Comparison of ENCODE assay signal across 1 cellular context in the genomic region with DNA sequence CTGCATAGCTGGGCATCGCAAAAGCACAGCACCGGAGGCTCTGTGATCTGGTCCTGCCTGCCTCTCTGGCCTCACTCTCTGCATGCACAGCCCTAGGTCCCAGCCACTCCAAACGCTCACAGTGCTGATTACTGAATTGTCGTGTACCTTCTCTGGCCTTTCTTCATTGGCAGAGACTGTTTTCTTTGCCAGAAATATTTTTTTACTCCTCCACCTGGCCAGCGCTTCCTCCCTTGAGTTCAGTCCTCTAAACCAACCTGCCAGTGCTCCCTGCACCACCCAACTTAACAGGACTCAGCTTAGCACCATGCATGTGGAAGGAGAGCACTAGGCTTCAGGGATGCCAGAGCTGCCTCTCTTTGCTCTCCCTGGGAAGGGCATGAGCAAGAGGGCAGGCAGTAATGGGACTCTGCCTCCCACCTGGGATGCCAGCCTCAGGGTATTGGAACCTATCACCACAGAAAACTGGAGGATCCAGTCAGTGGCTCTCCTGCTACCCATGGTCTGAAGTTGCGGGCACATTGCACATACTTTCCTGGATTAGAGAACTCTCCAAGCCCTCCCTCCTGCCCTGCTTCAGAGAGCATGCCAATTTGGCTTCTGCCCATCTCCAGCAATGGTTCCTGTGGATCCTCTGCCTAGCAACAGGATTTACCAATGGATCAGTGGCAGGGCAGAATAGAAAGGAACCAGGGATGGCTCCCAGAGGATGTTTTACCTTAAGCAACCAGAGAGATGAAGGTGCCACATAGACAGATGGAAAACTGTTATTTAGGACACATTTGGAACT.
A peak's percentile ranks its signal among the peaks of the same experiment; 100 is the strongest.
TF ChIP-seq lines count a peak whose summit lies in the region.

No MANE protein-coding gene starts in this region.

TF ChIP-seq in K562, 482 proteins besides CTCF, POLR2A, EP300 and RAD21 (continued from another document and continues in another):
- TF ChIP-seq THAP7 (CRISPR knock-in tag; IDR thresholded peaks at IDR 0.05) (no peak), JUN (IDR thresholded peaks at IDR 0.05; ENCODE audit: borderline replicate concordance, low read depth, low read length) (no peak), JUN (CRISPR knock-in tag; IDR thresholded peaks at IDR 0.05; ENCODE audit: borderline replicate concordance) (no peak), POLR3A (IDR thresholded peaks at IDR 0.05; ENCODE audit: borderline replicate concordance, extremely low read depth, insufficient read depth, insufficient read length) (no peak), TBP (optimal IDR thresholded peaks at IDR 0.05; ENCODE audit: low read depth, low read length) (peak; percentile 23), CHD2 (IDR thresholded peaks at IDR 0.05; ENCODE audit: low read depth, low read length) (peak; percentile 17; the same call in 1 of the 2 replicates), ZNF655 (CRISPR knock-in tag; IDR thresholded peaks at IDR 0.05) (no peak), GATA2 (CRISPR knock-in tag; IDR thresholded peaks at IDR 0.05) (no peak), ZNF780A (CRISPR knock-in tag; IDR thresholded peaks at IDR 0.05) (no peak), ZNF41 (CRISPR knock-in tag; conservative IDR thresholded peaks at IDR 0.05) (no peak), ELF4 (CRISPR knock-in tag; IDR thresholded peaks at IDR 0.05) (no peak), ZNF354B (CRISPR knock-in tag; IDR thresholded peaks at IDR 0.05) (no peak), TRIM28 (IDR thresholded peaks at IDR 0.05) (no peak), NBN (IDR thresholded peaks at IDR 0.05; ENCODE audit: low read depth) (no peak), ZNF77 (CRISPR knock-in tag; IDR thresholded peaks at IDR 0.05) (no peak), JUND (IDR thresholded peaks at IDR 0.05; ENCODE audit: borderline replicate concordance, low read depth, low read length) (no peak), JUND (tag; IDR thresholded peaks at IDR 0.05; ENCODE audit: borderline replicate concordance, low read depth, low read length) (no peak), JUNB (CRISPR knock-in tag; conservative IDR thresholded peaks at IDR 0.05) (no peak), GTF2F1 (IDR thresholded peaks at IDR 0.05; ENCODE audit: low read depth, low read length) (peak; percentile 70; the same call in 1 of the 2 replicates), MYNN (IDR thresholded peaks at IDR 0.05) (no peak), MYNN (CRISPR knock-in tag; IDR thresholded peaks at IDR 0.05) (0 out of 2 replicates have a peak, but pooled peaks have one; percentile 28), PHB2 (IDR thresholded peaks at IDR 0.05; ENCODE audit: low read depth) (no peak), PHF21A (IDR thresholded peaks at IDR 0.05; ENCODE audit: borderline replicate concordance, low read depth) (no peak), CEBPB (tag; IDR thresholded peaks at IDR 0.05) (no peak), HOXB6 (CRISPR knock-in tag; IDR thresholded peaks at IDR 0.05; ENCODE audit: borderline replicate concordance) (no peak), CBX8 (IDR thresholded peaks at IDR 0.05; ENCODE audit: borderline replicate concordance, extremely low read depth, low read depth, low read length, poor library complexity, severe bottlenecking) (no peak), ZNF347 (CRISPR knock-in tag; IDR thresholded peaks at IDR 0.05; ENCODE audit: low read depth) (no peak), THRAP3 (IDR thresholded peaks at IDR 0.05; ENCODE audit: borderline replicate concordance) (no peak), NCOA1 (IDR thresholded peaks at IDR 0.05; ENCODE audit: low read depth) (no peak), PURB (CRISPR knock-in tag; IDR thresholded peaks at IDR 0.05; ENCODE audit: low read depth) (peak; percentile 99; the same call in 1 of the 2 replicates), TAF9B (IDR thresholded peaks at IDR 0.05; ENCODE audit: partially characterized antibody) (no peak), GTF2E2 (tag; IDR thresholded peaks at IDR 0.05) (no peak), ZNF764 (CRISPR knock-in tag; IDR thresholded peaks at IDR 0.05; ENCODE audit: low read depth) (no peak), ZNF280B (CRISPR knock-in tag; IDR thresholded peaks at IDR 0.05) (no peak), RBM34 (IDR thresholded peaks at IDR 0.05; ENCODE audit: borderline replicate concordance, insufficient read depth, low read length) (no peak), FOXJ2 (tag; IDR thresholded peaks at IDR 0.05) (no peak), RFX5 (IDR thresholded peaks at IDR 0.05; ENCODE audit: low read depth, low read length) (peak; percentile 15; the same call in 1 of the 2 replicates), ZFP1 (CRISPR knock-in tag; IDR thresholded peaks at IDR 0.05) (no peak)
- TF ChIP-seq, protein P1, sequence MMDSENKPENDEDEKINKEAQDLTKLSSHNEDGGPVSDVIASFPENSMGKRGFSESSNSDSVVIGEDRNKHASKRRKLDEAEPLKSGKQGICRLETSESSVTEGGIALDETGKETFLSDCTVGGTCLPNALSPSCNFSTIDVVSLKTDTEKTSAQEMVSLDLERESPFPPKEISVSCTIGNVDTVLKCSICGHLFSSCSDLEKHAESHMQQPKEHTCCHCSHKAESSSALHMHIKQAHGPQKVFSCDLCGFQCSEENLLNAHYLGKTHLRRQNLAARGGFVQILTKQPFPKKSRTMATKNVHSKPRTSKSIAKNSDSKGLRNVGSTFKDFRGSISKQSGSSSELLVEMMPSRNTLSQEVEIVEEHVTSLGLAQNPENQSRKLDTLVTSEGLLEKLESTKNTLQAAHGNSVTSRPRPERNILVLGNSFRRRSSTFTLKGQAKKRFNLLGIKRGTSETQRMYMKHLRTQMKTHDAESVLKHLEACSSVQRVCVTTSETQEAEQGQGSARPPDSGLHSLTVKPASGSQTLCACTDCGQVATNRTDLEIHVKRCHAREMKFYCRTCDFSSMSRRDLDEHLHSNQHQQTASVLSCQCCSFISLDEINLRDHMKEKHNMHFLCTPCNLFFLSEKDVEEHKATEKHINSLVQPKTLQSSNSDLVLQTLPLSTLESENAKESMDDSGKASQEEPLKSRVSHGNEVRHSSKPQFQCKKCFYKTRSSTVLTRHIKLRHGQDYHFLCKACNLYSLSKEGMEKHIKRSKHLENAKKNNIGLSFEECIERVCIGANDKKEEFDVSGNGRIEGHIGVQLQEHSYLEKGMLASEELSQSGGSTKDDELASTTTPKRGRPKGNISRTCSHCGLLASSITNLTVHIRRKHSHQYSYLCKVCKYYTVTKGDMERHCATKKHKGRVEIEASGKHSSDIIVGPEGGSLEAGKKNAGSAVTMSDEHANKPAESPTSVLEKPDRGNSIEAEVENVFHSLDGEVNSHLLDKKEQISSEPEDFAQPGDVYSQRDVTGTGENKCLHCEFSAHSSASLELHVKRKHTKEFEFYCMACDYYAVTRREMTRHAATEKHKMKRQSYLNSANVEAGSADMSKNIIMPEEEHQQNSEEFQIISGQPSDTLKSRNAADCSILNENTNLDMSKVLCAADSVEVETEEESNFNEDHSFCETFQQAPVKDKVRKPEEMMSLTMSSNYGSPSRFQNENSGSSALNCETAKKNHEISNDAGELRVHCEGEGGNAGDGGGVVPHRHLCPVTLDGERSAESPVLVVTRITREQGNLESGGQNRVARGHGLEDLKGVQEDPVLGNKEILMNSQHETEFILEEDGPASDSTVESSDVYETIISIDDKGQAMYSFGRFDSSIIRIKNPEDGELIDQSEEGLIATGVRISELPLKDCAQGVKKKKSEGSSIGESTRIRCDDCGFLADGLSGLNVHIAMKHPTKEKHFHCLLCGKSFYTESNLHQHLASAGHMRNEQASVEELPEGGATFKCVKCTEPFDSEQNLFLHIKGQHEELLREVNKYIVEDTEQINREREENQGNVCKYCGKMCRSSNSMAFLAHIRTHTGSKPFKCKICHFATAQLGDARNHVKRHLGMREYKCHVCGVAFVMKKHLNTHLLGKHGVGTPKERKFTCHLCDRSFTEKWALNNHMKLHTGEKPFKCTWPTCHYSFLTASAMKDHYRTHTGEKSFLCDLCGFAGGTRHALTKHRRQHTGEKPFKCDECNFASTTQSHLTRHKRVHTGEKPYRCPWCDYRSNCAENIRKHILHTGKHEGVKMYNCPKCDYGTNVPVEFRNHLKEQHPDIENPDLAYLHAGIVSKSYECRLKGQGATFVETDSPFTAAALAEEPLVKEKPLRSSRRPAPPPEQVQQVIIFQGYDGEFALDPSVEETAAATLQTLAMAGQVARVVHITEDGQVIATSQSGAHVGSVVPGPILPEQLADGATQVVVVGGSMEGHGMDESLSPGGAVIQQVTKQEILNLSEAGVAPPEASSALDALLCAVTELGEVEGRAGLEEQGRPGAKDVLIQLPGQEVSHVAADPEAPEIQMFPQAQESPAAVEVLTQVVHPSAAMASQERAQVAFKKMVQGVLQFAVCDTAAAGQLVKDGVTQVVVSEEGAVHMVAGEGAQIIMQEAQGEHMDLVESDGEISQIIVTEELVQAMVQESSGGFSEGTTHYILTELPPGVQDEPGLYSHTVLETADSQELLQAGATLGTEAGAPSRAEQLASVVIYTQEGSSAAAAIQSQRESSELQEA (IDR thresholded peaks at IDR 0.05; ENCODE audit: low read depth): no peak
- TF ChIP-seq, protein P2, sequence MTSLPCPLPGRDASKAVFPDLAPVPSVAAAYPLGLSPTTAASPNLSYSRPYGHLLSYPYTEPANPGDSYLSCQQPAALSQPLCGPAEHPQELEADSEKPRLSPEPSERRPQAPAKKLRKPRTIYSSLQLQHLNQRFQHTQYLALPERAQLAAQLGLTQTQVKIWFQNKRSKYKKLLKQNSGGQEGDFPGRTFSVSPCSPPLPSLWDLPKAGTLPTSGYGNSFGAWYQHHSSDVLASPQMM (CRISPR knock-in tag; IDR thresholded peaks at IDR 0.05): no peak
- TF ChIP-seq, protein P3, sequence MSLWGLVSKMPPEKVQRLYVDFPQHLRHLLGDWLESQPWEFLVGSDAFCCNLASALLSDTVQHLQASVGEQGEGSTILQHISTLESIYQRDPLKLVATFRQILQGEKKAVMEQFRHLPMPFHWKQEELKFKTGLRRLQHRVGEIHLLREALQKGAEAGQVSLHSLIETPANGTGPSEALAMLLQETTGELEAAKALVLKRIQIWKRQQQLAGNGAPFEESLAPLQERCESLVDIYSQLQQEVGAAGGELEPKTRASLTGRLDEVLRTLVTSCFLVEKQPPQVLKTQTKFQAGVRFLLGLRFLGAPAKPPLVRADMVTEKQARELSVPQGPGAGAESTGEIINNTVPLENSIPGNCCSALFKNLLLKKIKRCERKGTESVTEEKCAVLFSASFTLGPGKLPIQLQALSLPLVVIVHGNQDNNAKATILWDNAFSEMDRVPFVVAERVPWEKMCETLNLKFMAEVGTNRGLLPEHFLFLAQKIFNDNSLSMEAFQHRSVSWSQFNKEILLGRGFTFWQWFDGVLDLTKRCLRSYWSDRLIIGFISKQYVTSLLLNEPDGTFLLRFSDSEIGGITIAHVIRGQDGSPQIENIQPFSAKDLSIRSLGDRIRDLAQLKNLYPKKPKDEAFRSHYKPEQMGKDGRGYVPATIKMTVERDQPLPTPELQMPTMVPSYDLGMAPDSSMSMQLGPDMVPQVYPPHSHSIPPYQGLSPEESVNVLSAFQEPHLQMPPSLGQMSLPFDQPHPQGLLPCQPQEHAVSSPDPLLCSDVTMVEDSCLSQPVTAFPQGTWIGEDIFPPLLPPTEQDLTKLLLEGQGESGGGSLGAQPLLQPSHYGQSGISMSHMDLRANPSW (CRISPR knock-in tag; IDR thresholded peaks at IDR 0.05): 0 out of 2 replicates have a peak, but pooled peaks have one; percentile 63
- TF ChIP-seq, protein P4, sequence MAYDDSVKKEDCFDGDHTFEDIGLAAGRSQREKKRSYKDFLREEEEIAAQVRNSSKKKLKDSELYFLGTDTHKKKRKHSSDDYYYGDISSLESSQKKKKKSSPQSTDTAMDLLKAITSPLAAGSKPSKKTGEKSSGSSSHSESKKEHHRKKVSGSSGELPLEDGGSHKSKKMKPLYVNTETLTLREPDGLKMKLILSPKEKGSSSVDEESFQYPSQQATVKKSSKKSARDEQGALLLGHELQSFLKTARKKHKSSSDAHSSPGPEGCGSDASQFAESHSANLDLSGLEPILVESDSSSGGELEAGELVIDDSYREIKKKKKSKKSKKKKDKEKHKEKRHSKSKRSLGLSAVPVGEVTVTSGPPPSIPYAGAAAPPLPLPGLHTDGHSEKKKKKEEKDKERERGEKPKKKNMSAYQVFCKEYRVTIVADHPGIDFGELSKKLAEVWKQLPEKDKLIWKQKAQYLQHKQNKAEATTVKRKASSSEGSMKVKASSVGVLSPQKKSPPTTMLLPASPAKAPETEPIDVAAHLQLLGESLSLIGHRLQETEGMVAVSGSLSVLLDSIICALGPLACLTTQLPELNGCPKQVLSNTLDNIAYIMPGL (CRISPR knock-in tag; IDR thresholded peaks at IDR 0.05): 0 out of 2 replicates have a peak, but pooled peaks have one; percentile 46
- TF ChIP-seq, protein P5, sequence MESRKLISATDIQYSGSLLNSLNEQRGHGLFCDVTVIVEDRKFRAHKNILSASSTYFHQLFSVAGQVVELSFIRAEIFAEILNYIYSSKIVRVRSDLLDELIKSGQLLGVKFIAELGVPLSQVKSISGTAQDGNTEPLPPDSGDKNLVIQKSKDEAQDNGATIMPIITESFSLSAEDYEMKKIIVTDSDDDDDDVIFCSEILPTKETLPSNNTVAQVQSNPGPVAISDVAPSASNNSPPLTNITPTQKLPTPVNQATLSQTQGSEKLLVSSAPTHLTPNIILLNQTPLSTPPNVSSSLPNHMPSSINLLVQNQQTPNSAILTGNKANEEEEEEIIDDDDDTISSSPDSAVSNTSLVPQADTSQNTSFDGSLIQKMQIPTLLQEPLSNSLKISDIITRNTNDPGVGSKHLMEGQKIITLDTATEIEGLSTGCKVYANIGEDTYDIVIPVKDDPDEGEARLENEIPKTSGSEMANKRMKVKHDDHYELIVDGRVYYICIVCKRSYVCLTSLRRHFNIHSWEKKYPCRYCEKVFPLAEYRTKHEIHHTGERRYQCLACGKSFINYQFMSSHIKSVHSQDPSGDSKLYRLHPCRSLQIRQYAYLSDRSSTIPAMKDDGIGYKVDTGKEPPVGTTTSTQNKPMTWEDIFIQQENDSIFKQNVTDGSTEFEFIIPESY (CRISPR knock-in tag; IDR thresholded peaks at IDR 0.05): no peak
